21 cellular contexts compared by ENCODE assay signal in genomic region chr18:32261003-32261402, GRCh38.
DNase-seq lines count a peak whose midpoint lies in the region; TF ChIP-seq lines count a peak whose summit lies in the region.
"Had no signal": no experiment of that assay in that cellular context is flagged by ENCODE, and none has a peak within 500 bp of the region (broad histone marks: within the 10 kb centered on the region; RNA-seq: fewer than 3 reads in every experiment).

No MANE protein-coding gene starts in this region.

- TF ChIP-seq CTCF in colonic mucosa (IDR thresholded peaks at IDR 0.05) (peak; percentile 15), osteoblast (IDR thresholded peaks at IDR 0.05; ENCODE audit: extremely low read depth, low read depth, low read length) (peak; percentile 15)

- no peak overlapping the region for H2AFZ ChIP-seq in osteoblast (ENCODE audit: low read length)

- H3K9me3 ChIP-seq in colonic mucosa (no peaks in the 10 kb centered on the region), osteoblast (ENCODE audit: low read depth, low read length) (no peaks in the 10 kb centered on the region)
- H3K9me3 ChIP-seq: BLaER1, spleen had no signal

- no peak overlapping the region for H3K4me2 ChIP-seq in osteoblast (ENCODE audit: insufficient read depth, low read length)
- H3K4me2 ChIP-seq: BLaER1 had no signal

- peak; percentile 18 for DNase-seq in DMS 273 (lab: John Stamatoyannopoulos, UW; ENCODE audit: unreplicated experiment)
- DNase-seq in DMS 273 treated with DMSO at 0.1 percent for 48 hours (lab: John Stamatoyannopoulos, UW), result no peak
- peak; percentile 2 for DNase-seq in HT-29 (ENCODE audit: low spot score)
- peak; percentile 3 for DNase-seq in colonic mucosa
- no peak for DNase-seq in osteoblast (ENCODE audit: insufficient read length, low spot score, missing footprints)
- DNase-seq in dermis blood vessel endothelial cell, result no peak
- no peak for DNase-seq in NCI-H774 (lab: John Stamatoyannopoulos, UW)
- no peak for DNase-seq in AG08395 (ENCODE audit: low spot score)
- DNase-seq: activated CD4-positive, CD25-positive, alpha-beta regulatory T cell treated with anti-CD3 and anti-CD28 coated beads, Interleukin-2, amount 50 U/mL, for 72 hours; activated naive CD8-positive, alpha-beta T cell treated with anti-CD3 and anti-CD28 coated beads, Interleukin-2, amount 10 ng/mL, durations not matched to agents 7 days and 5 days; DMS153; GOT3; KBM-7; kidney; mesenchymal stem cell; natural killer cell; NCI-H2029 treated with DMSO at 0.1 percent for 48 hours; NCI-H510A; spleen had no signal

- H3K27ac ChIP-seq in colonic mucosa (no peak overlapping the region), osteoblast (ENCODE audit: low read depth, low read length) (no peak overlapping the region)
- H3K27ac ChIP-seq: 22Rv1, BLaER1, spleen had no signal

- H3K4me1 ChIP-seq in colonic mucosa (no peaks in the 10 kb centered on the region), osteoblast (ENCODE audit: insufficient read depth, low read length) (no peaks in the 10 kb centered on the region)

- no peak overlapping the region for H3K9ac ChIP-seq in colonic mucosa (ENCODE audit: low read depth in 2 of 2, low read length in 2 of 2)
- H3K9ac ChIP-seq: BLaER1 had no signal

- H3K4me3 ChIP-seq in colonic mucosa (no peak overlapping the region), osteoblast (ENCODE audit: insufficient read depth, low read length) (no peak overlapping the region)
- H3K4me3 ChIP-seq: BLaER1, spleen had no signal

- no peaks in the 10 kb centered on the region for H3K79me2 ChIP-seq in osteoblast (ENCODE audit: insufficient read depth, low read length)

- H4K20me1 ChIP-seq in osteoblast (ENCODE audit: insufficient read depth, low read length), result no peaks in the 10 kb centered on the region
- H4K20me1 ChIP-seq: BLaER1 had no signal

- H3K27me3 ChIP-seq in colonic mucosa, result no peaks in the 10 kb centered on the region
- H3K27me3 ChIP-seq in osteoblast (ENCODE audit: insufficient read depth, low read length), result no peaks in the 10 kb centered on the region
- H3K27me3 ChIP-seq: BLaER1 had no signal

- intact Hi-C loops in colonic mucosa (cut with DNase I), result no loop called here

- H3K36me3 ChIP-seq in colonic mucosa (no peaks in the 10 kb centered on the region), osteoblast (ENCODE audit: insufficient read depth, low read length) (no peaks in the 10 kb centered on the region)
- H3K36me3 ChIP-seq: BLaER1, spleen had no signal

Comparison
In these comparisons a context has a peak if more than half of its experiments do, and no peak if none do; other contexts are left out.
1. DNase-seq: peak in DMS 273 (single experiment), HT-29 (single experiment) and colonic mucosa (single experiment); none in DMS 273 treated with DMSO at 0.1 percent for 48 hours (single experiment), osteoblast (single experiment), dermis blood vessel endothelial cell (single experiment), NCI-H774 (single experiment) and AG08395 (single experiment).